In genomic region chr1:109908857-109909256, GRCh38 we compare ENCODE assay signal across 15 cellular contexts.
"Had no signal": no experiment of that assay in that cellular context is flagged by ENCODE, and none has a peak within 500 bp of the region (broad histone marks: within the 10 kb centered on the region; RNA-seq: fewer than 3 reads in every experiment).

No MANE protein-coding gene starts in this region.

- H3K4me2 ChIP-seq: neural progenitor cell had no signal

- H3K9me3 ChIP-seq: heart right ventricle, SK-N-SH, tibial nerve had no signal

- H3K27me3 Mint-ChIP-seq: T-helper 17 cell had no signal

- ATAC-seq: heart right ventricle, left lobe of liver, T-helper 17 cell had no signal

- H3K36me3 ChIP-seq: heart right ventricle, neural progenitor cell, tibial nerve had no signal

- H3K36me3 Mint-ChIP-seq: neural progenitor cell had no signal

- H3K9ac ChIP-seq: neural progenitor cell, SK-N-SH had no signal

- H3K27ac Mint-ChIP-seq: memory B cell, neural progenitor cell had no signal

- DNase-seq: activated CD4-positive, alpha-beta T cell treated with anti-CD3 and anti-CD28 coated beads, Interleukin-2, amount 50 U/mL, for 4 hours; activated naive CD4-positive, alpha-beta T cell treated with anti-CD3 and anti-CD28 coated beads, Interleukin-2, amount 10 ng/mL, durations not matched to agents 7 days and 5 days; central memory CD4-positive, alpha-beta T cell; effector CD8-positive, alpha-beta T cell; foreskin melanocyte; heart right ventricle; islet precursor cell; SK-N-SH; T-helper 17 cell had no signal

- H3K4me3 ChIP-seq: coronary artery, heart right ventricle, neural progenitor cell, skin epidermis, tibial nerve had no signal

- H2AFZ ChIP-seq: neural progenitor cell had no signal

- H3K9me3 Mint-ChIP-seq: activated naive CD4-positive, alpha-beta T cell treated with anti-CD3 and anti-CD28 coated beads, Interleukin-2, amount 10 ng/mL, durations not matched to agents 7 days and 5 days; memory B cell; neural progenitor cell had no signal

- H3K27me3 ChIP-seq: tibial nerve had no signal

- H3K27ac ChIP-seq: coronary artery, neural progenitor cell had no signal
